In the genomic region with DNA sequence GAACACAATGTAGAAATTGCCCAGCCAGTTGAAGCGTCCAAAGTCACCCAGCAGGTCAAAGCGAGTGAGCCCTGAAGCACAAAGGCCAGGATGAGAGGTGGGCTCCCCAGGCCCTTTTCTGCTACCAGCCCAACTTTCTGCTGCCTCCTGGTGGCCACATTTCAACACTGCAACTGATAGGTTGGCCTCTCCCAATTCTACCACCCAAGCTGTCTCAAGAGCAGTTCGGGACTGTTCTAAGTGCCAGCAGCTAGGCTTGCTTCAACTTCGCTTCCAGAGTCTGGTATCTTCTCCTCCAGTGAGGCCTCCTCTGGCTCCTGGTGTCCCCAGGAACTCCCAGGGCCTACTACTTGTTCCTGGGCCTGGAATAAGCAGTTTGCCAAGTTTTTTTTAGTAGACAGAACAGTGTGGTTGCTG, we compare ENCODE assay signal across 8 cellular contexts. TPM values are rescaled to one million over a fixed set of nuclear protein-coding genes. Genes with fewer than 3 reads are reported as not detected.
A peak's percentile ranks its signal among the peaks of the same experiment; 100 is the strongest.
DNase-seq lines count a peak whose midpoint lies in the region; ATAC-seq and TF ChIP-seq lines count a peak whose summit lies in the region.

No MANE protein-coding gene starts in this region.

- TF ChIP-seq CTCF in KMS-11 (conservative IDR thresholded peaks at IDR 0.05; ENCODE audit: low read depth, low read length) (peak; percentile 93), activated B cell treated with CpG ODN at 0.5 μM for 24 hours (IDR thresholded peaks at IDR 0.05) (no peak), lung (IDR thresholded peaks at IDR 0.05; ENCODE audit: control extremely low read depth, extremely low read depth) (peak; percentile 73)

- no peak overlapping the region for H3K4me3 ChIP-seq in KMS-11 (IDR thresholded peaks at IDR 0.05; ENCODE audit: insufficient read depth, low read depth, low read length)
- no peak overlapping the region for H3K4me3 ChIP-seq in lung

- 61 to 64% methylated on average over 4 of the region's 4 CpGs for WGBS in lung, 2 donors

- H3K27ac ChIP-seq in KMS-11 (no peak overlapping the region), lung (ENCODE audit: low read depth in 1 of 2, low read length in 1 of 2) (no peak overlapping the region)

- H3K27me3 ChIP-seq in KMS-11 (ENCODE audit: insufficient read depth, low read depth) (peaks cover 10% of the 10 kb centered on the region; the same call in 1 of the 2 replicates), lung (ENCODE audit: control insufficient read depth, insufficient read depth) (no peaks in the 10 kb centered on the region)

- H3K9me3 ChIP-seq in lung (ENCODE audit: control insufficient read depth in 2 of 2, insufficient read depth in 1 of 2, low read length in 1 of 2): peaks cover 0 to 4% of the 10 kb centered on the region in 2 donors

- no peak overlapping the region for H3K4me2 ChIP-seq in KMS-11

- POLR2A ChIA-PET in activated B cell treated with CpG ODN at 0.5 μM for 24 hours (lab: Charles Lee): interaction anchor here (1.3 to 2.0 kb wide), 6 partner anchors 10 to 91 kb away, joined by 3 to 14 read pairs (median 5); partner anchors contain the start of genes TUBA1A and TUBA1B

- ATAC-seq in activated B cell treated with CpG ODN at 0.5 μM for 24 hours (ENCODE audit: low read depth) (peak; percentile 71), lung (ENCODE audit: insufficient read depth, low FRiP score) (no peak), HG02798 (IDR thresholded peaks at IDR 0.05; ENCODE audit: poor library complexity, unreplicated experiment) (no peak)

- CTCF ChIA-PET in activated B cell treated with CpG ODN at 0.5 μM for 24 hours (lab: Charles Lee): interaction anchor here (0.7 to 4.7 kb wide), 13 partner anchors 9 to 245 kb away, joined by 3 to 55 read pairs (median 5); partner anchors contain the start of genes DDX23, FKBP11 and LMBR1L

- no peaks in the 10 kb centered on the region for H3K9me3 Mint-ChIP-seq in activated B cell treated with CpG ODN at 0.5 μM for 24 hours

- no peak overlapping the region for H2AFZ ChIP-seq in KMS-11 (ENCODE audit: low read depth)

- H3K4me3 Mint-ChIP-seq in activated B cell treated with CpG ODN at 0.5 μM for 24 hours: no peak overlapping the region

- peaks cover 52% of the 10 kb centered on the region for H3K36me3 Mint-ChIP-seq in activated B cell treated with CpG ODN at 0.5 μM for 24 hours (ENCODE audit: low read depth)

- intact Hi-C loops in activated B cell treated with CpG ODN at 0.5 μM for 24 hours (cut with micrococcal nuclease): loop anchor here (1.0 kb wide), 2 partner anchors 12 to 34 kb away; partner anchors contain the start of gene LMBR1L

- H3K79me2 ChIP-seq in KMS-11 (ENCODE audit: insufficient read depth, low read depth): no peaks in the 10 kb centered on the region

- H4K20me1 ChIP-seq in KMS-11 (ENCODE audit: insufficient read depth): no peaks in the 10 kb centered on the region

- no peak overlapping the region for H3K9ac ChIP-seq in KMS-11

- H3K36me3 ChIP-seq in KMS-11 (ENCODE audit: insufficient read depth) (no peaks in the 10 kb centered on the region), lung (ENCODE audit: control insufficient read depth in 2 of 2, insufficient read depth in 2 of 2, low read length in 2 of 2) (peaks cover 34 to 36% of the 10 kb centered on the region in 2 donors)

- no peak overlapping the region for H3K27ac Mint-ChIP-seq in activated B cell treated with CpG ODN at 0.5 μM for 24 hours

- H3K4me1 ChIP-seq in KMS-11 (ENCODE audit: low read depth, poor library complexity, severe bottlenecking) (peaks cover 3% of the 10 kb centered on the region), lung (ENCODE audit: control insufficient read depth in 2 of 2, insufficient read depth in 2 of 2, low read length in 2 of 2) (peaks cover 0 to 12% of the 10 kb centered on the region in 2 donors)

- DNase-seq in EL: peak; percentile 45
- DNase-seq in activated B cell treated with CpG ODN at 0.5 μM for 24 hours: peak; percentile 48
- peak; percentile 43 for DNase-seq in central memory CD4-positive, alpha-beta T cell
- DNase-seq in lung (ENCODE audit: low spot score): peak; percentile 63
- DNase-seq in stimulated activated CD8-positive, alpha-beta memory T cell treated with anti-CD3 and anti-CD28 coated beads, Interleukin-7, amount 100 ng/mL, for 4 hours (ENCODE audit: low read depth in 2 of 2): peak; percentile 27 to 51
- no peak for DNase-seq in NCI-H1092 (lab: John Stamatoyannopoulos, UW)

- H3K27me3 Mint-ChIP-seq in activated B cell treated with CpG ODN at 0.5 μM for 24 hours: peaks cover 16% of the 10 kb centered on the region

- H3K4me1 Mint-ChIP-seq in activated B cell treated with CpG ODN at 0.5 μM for 24 hours: peaks cover 17% of the 10 kb centered on the region

RNA-seq across cellular contexts. Expression of gene DHH, which starts 3.4 kb away (rescaled TPM):
- total RNA-seq in activated B cell treated with CpG ODN at 0.5 μM for 24 hours (0.09 TPM in 1 of 2 replicates, not detected in the other), lung (1 to 10 TPM; 1.3 to 2.6 TPM)
- under 1 TPM; 0.16 to 0.64 TPM for polyA plus RNA-seq in lung

RNA-seq across cellular contexts. Expression of gene LMBR1L, which starts 12.6 kb away (rescaled TPM):
- 64.2 and 79.9 TPM in 2 replicates for total RNA-seq in activated B cell treated with CpG ODN at 0.5 μM for 24 hours
- 10 to 100 TPM; 38.5 to 70.1 TPM for total RNA-seq in lung
- polyA plus RNA-seq in lung: 10 to 100 TPM; 34.8 to 39.0 TPM

RNA-seq across cellular contexts. Expression of gene RHEBL1, which starts 28.3 kb away (rescaled TPM):
- total RNA-seq in activated B cell treated with CpG ODN at 0.5 μM for 24 hours: 3.2 and 3.3 TPM in 2 replicates
- 1 to 10 TPM in 1 of 2 donors, under 1 TPM in 1; 0.51 to 2.4 TPM for total RNA-seq in lung
- 1 to 10 TPM; 1.8 to 2.6 TPM for polyA plus RNA-seq in lung

RNA-seq across cellular contexts. Expression of gene TUBA1B, which starts 33.2 kb away (rescaled TPM):
- total RNA-seq in activated B cell treated with CpG ODN at 0.5 μM for 24 hours (916 and 951 TPM in 2 replicates), lung (100 to 1,000 TPM; 261 to 900 TPM)
- polyA plus RNA-seq in lung: 1,000 to 10,000 TPM in 1 of 2 donors, 100 to 1,000 TPM in 1; 415 to 1,091 TPM

RNA-seq across cellular contexts. Expression of gene KMT2D, which starts 37.4 kb away (rescaled TPM):
- total RNA-seq in activated B cell treated with CpG ODN at 0.5 μM for 24 hours (127 and 136 TPM in 2 replicates), lung (100 to 1,000 TPM in 1 of 2 donors, 10 to 100 TPM in 1; 58.7 to 115 TPM)
- polyA plus RNA-seq in lung: 10 to 100 TPM; 27.6 to 39.7 TPM
